Comparison of ENCODE assay signal across 9 cellular contexts in genomic region chr5:115379622-115380344, GRCh38.
A peak's percentile ranks its signal among the peaks of the same experiment; 100 is the strongest.
DNase-seq lines count a peak whose midpoint lies in the region; ATAC-seq and TF ChIP-seq lines count a peak whose summit lies in the region.
"Had no signal": no experiment of that assay in that cellular context is flagged by ENCODE, and none has a peak within 500 bp of the region (broad histone marks: within the 10 kb centered on the region; RNA-seq: fewer than 3 reads in every experiment).

No MANE protein-coding gene starts in this region.

- no peak overlapping the region for H3K27ac Mint-ChIP-seq in stimulated activated naive B cell treated with anti-CD40 and anti-IgM and Interleukin-4, amounts not matched to agents 10 μg/mL and 1 μg/mL and 100 μg/mL, for 72 hours
- H3K27ac Mint-ChIP-seq: activated naive CD8-positive, alpha-beta T cell treated with anti-CD3 and anti-CD28 coated beads, Interleukin-2, amount 10 ng/mL, durations not matched to agents 7 days and 5 days had no signal

- DNase-seq in GM13977 (ENCODE audit: low spot score): peak; percentile 31
- peak; percentile 42 for DNase-seq in LoVo (ENCODE audit: low spot score)
- DNase-seq in epithelial cell of proximal tubule (ENCODE audit: low read depth): peak; percentile 75
- no peak for DNase-seq in G401 (ENCODE audit: low spot score)
- no peak for DNase-seq in stimulated activated naive B cell treated with anti-CD40 and anti-IgM and Interleukin-4, amounts not matched to agents 10 μg/mL and 1 μg/mL and 100 μg/mL, for 72 hours
- DNase-seq: activated naive CD8-positive, alpha-beta T cell treated with anti-CD3 and anti-CD28 coated beads, Interleukin-2, amount 10 ng/mL, durations not matched to agents 7 days and 5 days had no signal

- H3K4me3 Mint-ChIP-seq in stimulated activated naive B cell treated with anti-CD40 and anti-IgM and Interleukin-4, amounts not matched to agents 10 μg/mL and 1 μg/mL and 100 μg/mL, for 72 hours: no peak overlapping the region
- H3K4me3 Mint-ChIP-seq: activated naive CD8-positive, alpha-beta T cell treated with anti-CD3 and anti-CD28 coated beads, Interleukin-2, amount 10 ng/mL, durations not matched to agents 7 days and 5 days had no signal

- ATAC-seq in GM21529 (IDR thresholded peaks at IDR 0.05; ENCODE audit: unreplicated experiment): peak; percentile 71
- ATAC-seq in GM21447 (IDR thresholded peaks at IDR 0.05; ENCODE audit: unreplicated experiment): no peak
- ATAC-seq in HG03196 (IDR thresholded peaks at IDR 0.05; ENCODE audit: unreplicated experiment): no peak
- no peak for ATAC-seq in stimulated activated naive B cell treated with anti-CD40 and anti-IgM and Interleukin-4, amounts not matched to agents 10 μg/mL and 1 μg/mL and 100 μg/mL, for 72 hours (replicated peaks)

- TF ChIP-seq CTCF in GM13977 (IDR thresholded peaks at IDR 0.05; ENCODE audit: extremely low read depth, insufficient read depth, missing control alignments) (no peak), epithelial cell of proximal tubule (conservative IDR thresholded peaks at IDR 0.05; ENCODE audit: low read depth, low read length) (no peak)

- no peaks in the 10 kb centered on the region for H3K4me1 Mint-ChIP-seq in stimulated activated naive B cell treated with anti-CD40 and anti-IgM and Interleukin-4, amounts not matched to agents 10 μg/mL and 1 μg/mL and 100 μg/mL, for 72 hours

- no peaks in the 10 kb centered on the region for H3K36me3 Mint-ChIP-seq in stimulated activated naive B cell treated with anti-CD40 and anti-IgM and Interleukin-4, amounts not matched to agents 10 μg/mL and 1 μg/mL and 100 μg/mL, for 72 hours
- H3K36me3 Mint-ChIP-seq: activated naive CD8-positive, alpha-beta T cell treated with anti-CD3 and anti-CD28 coated beads, Interleukin-2, amount 10 ng/mL, durations not matched to agents 7 days and 5 days had no signal

- no peaks in the 10 kb centered on the region for H3K9me3 Mint-ChIP-seq in stimulated activated naive B cell treated with anti-CD40 and anti-IgM and Interleukin-4, amounts not matched to agents 10 μg/mL and 1 μg/mL and 100 μg/mL, for 72 hours
- H3K9me3 Mint-ChIP-seq: activated naive CD8-positive, alpha-beta T cell treated with anti-CD3 and anti-CD28 coated beads, Interleukin-2, amount 10 ng/mL, durations not matched to agents 7 days and 5 days had no signal

- no peak overlapping the region for H3K4me3 ChIP-seq in epithelial cell of proximal tubule (ENCODE audit: low read depth, low read length)

- in situ Hi-C loops in GM13977 (cut with MboI; ENCODE audit: low pct_unique_long_range_greater_than_20kb, low sequenced_read_pairs, unreplicated experiment) (no loop called here), G401 (cut with HindIII; ENCODE audit: low sequenced_read_pairs) (no loop called here)

- H3K27me3 Mint-ChIP-seq in stimulated activated naive B cell treated with anti-CD40 and anti-IgM and Interleukin-4, amounts not matched to agents 10 μg/mL and 1 μg/mL and 100 μg/mL, for 72 hours: peaks cover 14 to 15% of the 10 kb centered on the region in 2 donors

Comparison
In these comparisons a context has a peak if more than half of its experiments do, and no peak if none do; other contexts are left out.
1. DNase-seq: peak in GM13977 (single experiment), LoVo (single experiment) and epithelial cell of proximal tubule (single experiment); none in G401 (single experiment) and stimulated activated naive B cell treated with anti-CD40 and anti-IgM and Interleukin-4, amounts not matched to agents 10 μg/mL and 1 μg/mL and 100 μg/mL, for 72 hours (single experiment).